Comparison of ENCODE assay signal across 1 cellular context in the genomic region with DNA sequence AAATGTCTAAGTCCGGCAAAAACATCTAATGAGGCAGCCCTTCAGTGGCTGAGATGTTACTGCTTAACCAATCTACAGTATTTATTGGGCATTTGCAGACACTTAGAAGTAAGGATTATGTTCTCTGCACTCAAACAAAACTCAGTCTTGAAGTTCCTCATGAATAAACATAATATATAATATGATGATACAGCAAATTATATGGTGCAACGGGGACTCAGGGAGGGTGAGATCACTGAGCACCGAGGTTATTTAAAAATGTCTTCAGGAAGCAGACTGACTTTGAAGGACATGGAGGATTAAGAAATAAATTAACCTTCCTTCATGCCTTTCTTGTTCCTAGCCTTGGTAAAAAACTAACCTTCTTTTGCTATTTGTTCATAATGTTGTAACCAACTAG.
TF ChIP-seq lines count a peak whose summit lies in the region.

No MANE protein-coding gene starts in this region.

TF ChIP-seq in H1, 55 proteins besides CTCF, POLR2A, EP300 and RAD21:
- TF ChIP-seq MAFK (IDR thresholded peaks at IDR 0.05; ENCODE audit: low read depth, low read length) = peak; percentile 56; the same call in 1 of the 2 replicates
- TF ChIP-seq EZH2 (IDR thresholded peaks at IDR 0.05; ENCODE audit: low read depth, low read length, severe bottlenecking) = no peak
